Comparison of ENCODE assay signal across 12 cellular contexts in the genomic region with DNA sequence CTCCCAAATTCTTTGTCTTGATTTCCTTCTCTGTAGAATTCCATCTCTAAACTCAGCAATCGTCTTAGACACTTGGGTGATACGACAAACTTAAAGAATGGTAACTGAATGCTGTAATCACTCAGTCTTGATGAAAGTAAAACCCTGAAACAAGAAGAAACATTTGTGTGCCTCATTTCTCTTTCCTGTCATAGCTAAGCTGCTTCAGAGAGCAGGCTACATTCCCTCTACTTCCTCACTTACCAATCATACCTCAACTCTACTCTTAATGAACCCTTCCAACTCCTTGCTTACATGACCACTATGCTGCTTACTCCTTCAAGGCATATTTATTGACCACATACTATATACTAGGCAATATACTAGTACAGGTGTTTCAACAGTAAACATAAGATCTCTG. TPM values are rescaled to one million over a fixed set of nuclear protein-coding genes. Genes with fewer than 3 reads are reported as not detected.
DNase-seq lines count a peak whose midpoint lies in the region; ATAC-seq and TF ChIP-seq lines count a peak whose summit lies in the region.
"Had no signal": no experiment of that assay in that cellular context is flagged by ENCODE, and none has a peak within 500 bp of the region (broad histone marks: within the 10 kb centered on the region; RNA-seq: fewer than 3 reads in every experiment).

No MANE protein-coding gene starts in this region.

- TF ChIP-seq POLR2A in tibial nerve (IDR thresholded peaks at IDR 0.05) = no peak
- TF ChIP-seq POLR2A in uterus (IDR thresholded peaks at IDR 0.05) = no peak

- peak overlapping the region in 1 of 4 donors; percentile 23 for H3K27ac ChIP-seq in tibial nerve
- no peak overlapping the region for H3K27ac ChIP-seq in uterus
- H3K27ac ChIP-seq: cardiac muscle cell had no signal

- peak; percentile 24 for ATAC-seq in activated CD4-positive, alpha-beta T cell treated with anti-CD3 and anti-CD28 coated beads for 36 hours
- ATAC-seq in GM21723 (IDR thresholded peaks at IDR 0.05; ENCODE audit: unreplicated experiment) (peak; percentile 28), T-helper 17 cell (peak; percentile 24)

- TF ChIP-seq CTCF in osteocyte (IDR thresholded peaks at IDR 0.05) (no peak), tibial nerve (IDR thresholded peaks at IDR 0.05) (no peak), uterus (IDR thresholded peaks at IDR 0.05) (no peak)

- WGBS in tibial nerve, 2 donors = 69 to 74% methylated on average over 2 of the region's 2 CpGs

- H3K4me1 ChIP-seq in tibial nerve (peaks cover 0 to 86% (median 17%) of the 10 kb centered on the region in 4 donors), uterus (peaks cover 7 to 8% of the 10 kb centered on the region in 2 donors)

- H3K27me3 ChIP-seq in tibial nerve (no peaks in the 10 kb centered on the region), uterus (no peaks in the 10 kb centered on the region)
- H3K27me3 ChIP-seq: cardiac muscle cell had no signal

- CTCF ChIA-PET in activated CD4-positive, alpha-beta T cell treated with anti-CD3 and anti-CD28 coated beads for 36 hours (lab: Charles Lee) = interaction anchor here (0.6 to 4.1 kb wide), 6 partner anchors 77 to 699 kb away, joined by 3 to 18 read pairs (median 3); no protein-coding TSS in a partner anchor

- no peak overlapping the region for H3K4me3 ChIP-seq in tibial nerve
- no peak overlapping the region for H3K4me3 ChIP-seq in uterus
- H3K4me3 ChIP-seq: cardiac muscle cell had no signal

- DNase-seq in activated CD4-positive, alpha-beta T cell treated with anti-CD3 and anti-CD28 coated beads for 36 hours = no peak
- DNase-seq in activated CD4-positive, alpha-beta T cell treated with anti-CD3 and anti-CD28 coated beads, Interleukin-2, amount 50 U/mL, for 1 hour = no peak
- DNase-seq in T-helper 17 cell (no peak), osteocyte (ENCODE audit: extremely low spot score, unreplicated experiment) (no peak), NCI-H1048 (lab: John Stamatoyannopoulos, UW) (no peak), tibial nerve (ENCODE audit: low spot score in 2 of 2) (no peak), uterus (no peak)
- DNase-seq: GDM1; NCI-H446; stimulated activated CD4-positive, alpha-beta T cell treated with anti-CD3 and anti-CD28 coated beads, Interleukin-2, amount 100 ng/mL, for 24 hours had no signal

- no peaks in the 10 kb centered on the region for H3K27me3 Mint-ChIP-seq in activated CD4-positive, alpha-beta T cell treated with anti-CD3 and anti-CD28 coated beads for 36 hours
- H3K27me3 Mint-ChIP-seq in T-helper 17 cell (no peaks in the 10 kb centered on the region), osteocyte (ENCODE audit: unreplicated experiment) (no peaks in the 10 kb centered on the region)

- peak overlapping the region; percentile 79 for H3K27ac Mint-ChIP-seq in activated CD4-positive, alpha-beta T cell treated with anti-CD3 and anti-CD28 coated beads for 36 hours
- H3K27ac Mint-ChIP-seq in T-helper 17 cell = peak overlapping the region; percentile 88
- peak overlapping the region; percentile 65 for H3K27ac Mint-ChIP-seq in osteocyte (ENCODE audit: unreplicated experiment)

- intact Hi-C loops in activated CD4-positive, alpha-beta T cell treated with anti-CD3 and anti-CD28 coated beads for 36 hours (cut with DNase I, micrococcal nuclease) = loop anchor here (5.0 kb wide), 5 partner anchors 162 to 1323 kb away; a partner anchor contains a TSS
- intact Hi-C loops in uterus (cut with DNase I; ENCODE audit: low total_unique reads) = no loop called here

- H3K9me3 Mint-ChIP-seq in activated CD4-positive, alpha-beta T cell treated with anti-CD3 and anti-CD28 coated beads for 36 hours (ENCODE audit: low read depth) = no peaks in the 10 kb centered on the region
- peaks cover 11% of the 10 kb centered on the region for H3K9me3 Mint-ChIP-seq in osteocyte (ENCODE audit: unreplicated experiment)

- H3K36me3 ChIP-seq in tibial nerve = no peaks in the 10 kb centered on the region
- H3K36me3 ChIP-seq in uterus = no peaks in the 10 kb centered on the region
- H3K36me3 ChIP-seq: cardiac muscle cell had no signal

- no peak for TF ChIP-seq EP300 in tibial nerve (IDR thresholded peaks at IDR 0.05)

- H3K9me3 ChIP-seq in T-helper 17 cell (ENCODE audit: control insufficient read depth, low read length, poor library complexity, severe bottlenecking) = no peaks in the 10 kb centered on the region
- H3K9me3 ChIP-seq in tibial nerve = no peaks in the 10 kb centered on the region
- H3K9me3 ChIP-seq in uterus = no peaks in the 10 kb centered on the region

- H3K4me3 Mint-ChIP-seq in activated CD4-positive, alpha-beta T cell treated with anti-CD3 and anti-CD28 coated beads for 36 hours = peak overlapping the region; percentile 23
- H3K4me3 Mint-ChIP-seq in T-helper 17 cell (peak overlapping the region; percentile 73), osteocyte (ENCODE audit: unreplicated experiment) (no peak overlapping the region)

- POLR2A ChIA-PET in activated CD4-positive, alpha-beta T cell treated with anti-CD3 and anti-CD28 coated beads for 36 hours (lab: Charles Lee) = interaction anchor here (0.5 to 1.5 kb wide), 4 partner anchors 180 to 239 kb away, joined by 3 to 5 read pairs (median 4); no protein-coding TSS in a partner anchor

- H3K36me3 Mint-ChIP-seq in activated CD4-positive, alpha-beta T cell treated with anti-CD3 and anti-CD28 coated beads for 36 hours (ENCODE audit: low read depth) = peaks cover 18% of the 10 kb centered on the region
- H3K36me3 Mint-ChIP-seq in T-helper 17 cell (ENCODE audit: low read depth) (peaks cover 4% of the 10 kb centered on the region), osteocyte (ENCODE audit: unreplicated experiment) (peaks cover 16% of the 10 kb centered on the region)

- H3K4me1 Mint-ChIP-seq in activated CD4-positive, alpha-beta T cell treated with anti-CD3 and anti-CD28 coated beads for 36 hours = peaks cover 67% of the 10 kb centered on the region
- H3K4me1 Mint-ChIP-seq in T-helper 17 cell (peaks cover 50% of the 10 kb centered on the region), osteocyte (ENCODE audit: unreplicated experiment) (peaks cover 78% of the 10 kb centered on the region)

RNA-seq across cellular contexts. Expression of a gene that starts 8.3 kb away (rescaled TPM):
- 10 to 100 TPM; 19.1 to 31.2 TPM for total RNA-seq in activated CD4-positive, alpha-beta T cell treated with anti-CD3 and anti-CD28 coated beads for 36 hours
- total RNA-seq in T-helper 17 cell = 10 to 100 TPM; 36.3 to 39.9 TPM
- total RNA-seq in osteocyte = 113 and 123 TPM in 2 replicates
- total RNA-seq in tibial nerve = 100 to 1,000 TPM; 216 to 288 (median 279) TPM
- total RNA-seq in uterus = 100 to 1,000 TPM in 2 of 4 donors, 10 to 100 TPM in 2; 44.6 to 179 (median 97.8) TPM

RNA-seq across cellular contexts. Expression of a gene that starts 35.9 kb away (rescaled TPM):
- total RNA-seq in activated CD4-positive, alpha-beta T cell treated with anti-CD3 and anti-CD28 coated beads for 36 hours = under 1 TPM; 0.82 to 0.91 TPM
- 1 to 10 TPM; 1.6 to 5.2 TPM for total RNA-seq in T-helper 17 cell
- 7.4 and 10.0 TPM in 2 replicates for total RNA-seq in osteocyte
- total RNA-seq in tibial nerve = 10 to 100 TPM; 13.5 to 34.7 (median 23.3) TPM
- total RNA-seq in uterus = 10 to 100 TPM in 3 of 4 donors, 1 to 10 TPM in 1; 1.5 to 24.3 (median 13.0) TPM
